Comparison of ENCODE assay signal across 1 cellular context in genomic region chr12:4215862-4216541, GRCh38.
TF ChIP-seq lines count a peak whose summit lies in the region.

No MANE protein-coding gene starts in this region.

TF ChIP-seq in SK-N-SH, 30 proteins besides CTCF, POLR2A, EP300 and RAD21 (continued from another document):
- TF ChIP-seq, protein P1, sequence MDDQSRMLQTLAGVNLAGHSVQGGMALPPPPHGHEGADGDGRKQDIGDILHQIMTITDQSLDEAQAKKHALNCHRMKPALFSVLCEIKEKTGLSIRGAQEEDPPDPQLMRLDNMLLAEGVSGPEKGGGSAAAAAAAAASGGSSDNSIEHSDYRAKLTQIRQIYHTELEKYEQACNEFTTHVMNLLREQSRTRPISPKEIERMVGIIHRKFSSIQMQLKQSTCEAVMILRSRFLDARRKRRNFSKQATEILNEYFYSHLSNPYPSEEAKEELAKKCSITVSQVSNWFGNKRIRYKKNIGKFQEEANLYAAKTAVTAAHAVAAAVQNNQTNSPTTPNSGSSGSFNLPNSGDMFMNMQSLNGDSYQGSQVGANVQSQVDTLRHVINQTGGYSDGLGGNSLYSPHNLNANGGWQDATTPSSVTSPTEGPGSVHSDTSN (IDR thresholded peaks at IDR 0.05): no peak
TF ChIP-seq in SK-N-SH: peak in this region for 0.
